Comparison of ENCODE assay signal across 9 cellular contexts in the genomic region with DNA sequence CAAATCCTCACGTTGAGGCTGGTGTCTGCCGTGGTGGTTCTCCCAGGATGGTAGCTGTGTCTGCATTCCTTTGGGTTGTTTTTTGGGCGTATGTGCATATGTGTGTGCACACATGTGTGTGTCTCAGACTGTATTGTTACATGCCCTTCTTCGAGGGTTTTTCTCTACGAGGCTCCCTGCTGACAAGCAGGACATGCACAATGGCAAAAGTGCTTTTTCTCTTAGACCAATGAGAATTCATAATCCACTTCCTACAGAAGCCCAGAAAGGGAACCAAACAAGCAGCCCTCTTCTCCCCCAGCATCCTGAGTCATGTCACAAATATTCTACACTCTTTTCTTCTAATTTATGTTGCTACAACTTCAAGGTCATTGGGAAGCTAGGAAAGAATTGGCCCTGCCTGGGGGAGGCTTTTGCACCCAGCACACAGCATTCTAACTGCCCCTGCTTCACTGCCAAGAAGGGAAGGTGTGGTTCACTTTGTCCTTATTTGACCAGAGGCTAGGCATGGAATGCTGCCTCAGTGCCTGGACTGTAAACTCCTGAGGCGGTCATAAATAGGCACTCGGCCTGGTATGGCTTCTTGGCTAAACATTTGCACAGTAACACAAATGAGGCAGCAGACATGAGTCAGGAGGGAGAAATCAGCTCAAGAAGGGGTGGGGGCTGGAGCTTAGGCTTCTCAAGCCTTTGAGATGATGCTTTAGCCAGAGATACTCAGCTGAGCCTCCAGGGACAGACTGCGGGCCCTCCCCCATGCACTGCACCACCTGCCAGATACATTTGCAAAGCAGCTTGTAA.
DNase-seq lines count a peak whose midpoint lies in the region; ATAC-seq and TF ChIP-seq lines count a peak whose summit lies in the region.
"Had no signal": no experiment of that assay in that cellular context is flagged by ENCODE, and none has a peak within 500 bp of the region (broad histone marks: within the 10 kb centered on the region; RNA-seq: fewer than 3 reads in every experiment).

No MANE protein-coding gene starts in this region.

- H3K36me3 ChIP-seq in H7 (replicated peaks; ENCODE audit: control insufficient read depth, insufficient read depth, low read length) = no peaks in the 10 kb centered on the region

- no peak overlapping the region for H3K27ac Mint-ChIP-seq in activated naive CD8-positive, alpha-beta T cell treated with anti-CD3 and anti-CD28 coated beads for 36 hours

- no peak for ATAC-seq in HG02642 (IDR thresholded peaks at IDR 0.05; ENCODE audit: poor library complexity, unreplicated experiment)

- peak; percentile 10 for TF ChIP-seq CTCF in epithelial cell of esophagus (IDR thresholded peaks at IDR 0.05; ENCODE audit: insufficient read depth, low read depth, low read length, missing control alignments)

- H3K4me1 Mint-ChIP-seq in activated naive CD8-positive, alpha-beta T cell treated with anti-CD3 and anti-CD28 coated beads for 36 hours = peaks cover 2% of the 10 kb centered on the region

- peak; percentile 26 for DNase-seq in H7
- peak; percentile 93 for DNase-seq in NCI-H524 treated with DMSO at 0.1 percent for 48 hours (lab: John Stamatoyannopoulos, UW)
- DNase-seq in epithelial cell of esophagus (ENCODE audit: low read depth) = peak; percentile 92
- DNase-seq in occipital lobe (lab: John Stamatoyannopoulos, UW) = peak; percentile 44
- DNase-seq in cerebellar nuclear complex (lab: John Stamatoyannopoulos, UW) = no peak
- DNase-seq in effector CD8-positive, alpha-beta T cell (lab: John Stamatoyannopoulos, UW) = no peak
- DNase-seq in activated naive CD8-positive, alpha-beta T cell treated with anti-CD3 and anti-CD28 coated beads for 36 hours = no peak
- DNase-seq: naive B cell had no signal

- H3K9me3 Mint-ChIP-seq in activated naive CD8-positive, alpha-beta T cell treated with anti-CD3 and anti-CD28 coated beads for 36 hours = no peaks in the 10 kb centered on the region

- no peaks in the 10 kb centered on the region for H3K36me3 Mint-ChIP-seq in activated naive CD8-positive, alpha-beta T cell treated with anti-CD3 and anti-CD28 coated beads for 36 hours

- H3K27me3 Mint-ChIP-seq in activated naive CD8-positive, alpha-beta T cell treated with anti-CD3 and anti-CD28 coated beads for 36 hours = peaks cover 4% of the 10 kb centered on the region

- H3K4me3 ChIP-seq in H7 (ENCODE audit: insufficient read depth, low read depth, low read length) (no peak overlapping the region), epithelial cell of esophagus (ENCODE audit: low read length) (no peak overlapping the region)

- H3K27me3 ChIP-seq in H7 (ENCODE audit: control insufficient read depth, insufficient read depth, low read length) = no peaks in the 10 kb centered on the region

- H3K4me3 Mint-ChIP-seq in activated naive CD8-positive, alpha-beta T cell treated with anti-CD3 and anti-CD28 coated beads for 36 hours = no peak overlapping the region
- H3K4me3 Mint-ChIP-seq: naive B cell had no signal

Comparison
In these comparisons a context has a peak if more than half of its experiments do, and no peak if none do; other contexts are left out.
1. DNase-seq: peak in H7 (single experiment), NCI-H524 treated with DMSO at 0.1 percent for 48 hours (single experiment), epithelial cell of esophagus (single experiment) and occipital lobe (single experiment); none in cerebellar nuclear complex (0 of 2), effector CD8-positive, alpha-beta T cell (single experiment) and activated naive CD8-positive, alpha-beta T cell treated with anti-CD3 and anti-CD28 coated beads for 36 hours (single experiment).